ENCODE assay signal across 8 cellular contexts in genomic region chr7:128136215-128136597, GRCh38.
A peak's percentile ranks its signal among the peaks of the same experiment; 100 is the strongest.
DNase-seq lines count a peak whose midpoint lies in the region; ATAC-seq, FAIRE-seq and TF ChIP-seq lines count a peak whose summit lies in the region.

No MANE protein-coding gene starts in this region.

- H2BK120ac ChIP-seq in H1 (replicated peaks; ENCODE audit: low read depth, low read length) = no peak overlapping the region

- H2AK5ac ChIP-seq in H1 (ENCODE audit: low read depth, low read length) = no peak overlapping the region

- H3K9me3 ChIP-seq in Karpas-422 (ENCODE audit: low read length) = no peaks in the 10 kb centered on the region
- H3K9me3 ChIP-seq in H1 (ENCODE audit: insufficient read depth in 2 of 2, low read depth in 1 of 2, low read length in 1 of 2) = peaks cover 0 to 3% of the 10 kb centered on the region in 2 experiments; a peak in 1 of 4 replicates

- H3K4me3 ChIP-seq in GM12865 (ENCODE audit: low read depth, low read length) (peak overlapping the region; percentile 46), Karpas-422 (ENCODE audit: low read length) (peak overlapping the region; percentile 78), H1 (ENCODE audit: extremely low read depth in 1 of 4, insufficient read depth in 2 of 4, low read depth in 3 of 4, low read length in 4 of 4) (peak overlapping the region; percentile 48 to 82 (median 58))

- peaks cover 9% of the 10 kb centered on the region; the same call in 1 of the 2 replicates for H3K23me2 ChIP-seq in H1 (ENCODE audit: low read depth, low read length)

- H3K27ac Mint-ChIP-seq in nephron progenitor cell = no peak overlapping the region

- no peak overlapping the region for H2BK12ac ChIP-seq in H1 (ENCODE audit: low read depth, low read length)

- H3K79me2 ChIP-seq in Karpas-422 (ENCODE audit: low read length) (no peaks in the 10 kb centered on the region), H1 (ENCODE audit: control insufficient read depth in 1 of 2, insufficient read depth in 2 of 2, low read length in 2 of 2) (no peaks in the 10 kb centered on the region)

- no peak overlapping the region for H4K5ac ChIP-seq in H1 (ENCODE audit: insufficient read length, low read depth, low read length)

- H3K27ac ChIP-seq in Karpas-422 (ENCODE audit: low read length) (no peak overlapping the region), H1 (ENCODE audit: low read depth, low read length) (no peak overlapping the region)

- H3K4me3 Mint-ChIP-seq in nephron progenitor cell = peak overlapping the region; percentile 82

- H4K8ac ChIP-seq in H1 (ENCODE audit: extremely low read depth, insufficient read depth, low read length) = no peak overlapping the region; the same call in 1 of the 2 replicates

- H3K9ac ChIP-seq in Karpas-422 (ENCODE audit: low read length) = peak overlapping the region; percentile 75
- H3K9ac ChIP-seq in H1 (replicated peaks in 1 of 4; ENCODE audit: extremely low read depth in 1 of 4, low read depth in 3 of 4, low read length in 3 of 4) = peak overlapping the region in 1 of 4 experiments; percentile 24; a peak in 2 of 7 replicates

- H2BK5ac ChIP-seq in H1 (ENCODE audit: low read depth, low read length) = peak overlapping the region; percentile 35; the same call in 1 of the 2 replicates

- no peaks in the 10 kb centered on the region for H3K79me1 ChIP-seq in H1 (ENCODE audit: low read depth, low read length)

- no peak overlapping the region for H3K4ac ChIP-seq in H1 (replicated peaks; ENCODE audit: insufficient read length, low read depth, low read length)

- H3K4me1 ChIP-seq in Karpas-422 (ENCODE audit: low read length) (peaks cover 14% of the 10 kb centered on the region), H1 (replicated peaks in 1 of 4; ENCODE audit: control insufficient read depth in 3 of 4, insufficient read depth in 4 of 4, low read length in 3 of 4) (peaks cover 0 to 4% (median 2%) of the 10 kb centered on the region in 4 experiments; a peak in 2 of 7 replicates)

- no peak for TF ChIP-seq CTCF in GM12865 (IDR thresholded peaks at IDR 0.05; ENCODE audit: insufficient read depth, low read depth, low read length, missing control alignments)
- no peak for TF ChIP-seq CTCF in H1 (IDR thresholded peaks at IDR 0.05; ENCODE audit: control extremely low read depth in 1 of 3, insufficient read depth in 1 of 3, low read depth in 1 of 3, low read length in 3 of 3)
- TF ChIP-seq CTCF in nephron progenitor cell (IDR thresholded peaks at IDR 0.05) = no peak

- peaks cover 27% of the 10 kb centered on the region for H3K27me3 Mint-ChIP-seq in nephron progenitor cell (ENCODE audit: low read depth, poor library complexity)

- H3K23ac ChIP-seq in H1 (ENCODE audit: insufficient read length) = no peak overlapping the region

- TF ChIP-seq RAD21 in H1 (IDR thresholded peaks at IDR 0.05 in 1 of 2, conservative IDR thresholded peaks at IDR 0.05 in 1 of 2; ENCODE audit: low read depth in 2 of 2, low read length in 2 of 2) = no peak

- H3K36me3 ChIP-seq in Karpas-422 (ENCODE audit: insufficient read depth, low read length) = no peaks in the 10 kb centered on the region
- no peaks in the 10 kb centered on the region for H3K36me3 ChIP-seq in H1 (ENCODE audit: control insufficient read depth in 2 of 4, insufficient read depth in 4 of 4, low read length in 3 of 4)

- 5% methylated on average over 22 of the region's 22 CpGs; no CpG with 5 or more reads in 1 of the 2 experiments for WGBS in H1 (ENCODE audit: extremely low coverage in 1 of 2, insufficient coverage in 1 of 2, insufficient read length in 1 of 2, insufficient replicate concordance in 2 of 2, low coverage in 1 of 2, low lambda C conversion rate in 2 of 2, missing lambda C conversion rate in 1 of 2), 2 experiments

- H3K18ac ChIP-seq in H1 (ENCODE audit: extremely low read depth, low read length) = no peak overlapping the region; the same call in 1 of the 2 replicates

- no peak for TF ChIP-seq POLR2A in H1 (IDR thresholded peaks at IDR 0.05; ENCODE audit: control extremely low read depth in 1 of 2, low read depth in 2 of 2, low read length in 2 of 2)

- peaks cover 8% of the 10 kb centered on the region for H3K36me3 Mint-ChIP-seq in nephron progenitor cell (ENCODE audit: low read depth)

- DNase-seq in GM12865 (ENCODE audit: low read depth) (no peak), Karpas-422 (no peak), H1 (ENCODE audit: low read depth in 1 of 2, low spot score in 2 of 2) (peak in 1 of 2 experiments; percentile 75), nephron progenitor cell (peak; percentile 48)
- no peak for DNase-seq in activated effector memory CD4-positive, alpha-beta T cell treated with anti-CD3 and anti-CD28 coated beads, Interleukin-2, amount 50 U/mL, for 16 hours
- no peak for DNase-seq in activated CD4-positive, alpha-beta T cell treated with anti-CD3 and anti-CD28 coated beads, Interleukin-2, amount 50 U/mL, for 4 hours

- H4K20me1 ChIP-seq in Karpas-422 (ENCODE audit: insufficient read depth, low read depth, low read length) (no peaks in the 10 kb centered on the region), H1 (replicated peaks in 1 of 2; ENCODE audit: control insufficient read depth in 1 of 2, insufficient read depth in 2 of 2, low read length in 2 of 2) (no peaks in the 10 kb centered on the region)

- POLR2A ChIA-PET in H1 (lab: Charles Lee; ENCODE audit: partially characterized antibody) = interaction anchor here (0.7 to 1.9 kb wide), 6 partner anchors 12 to 74 kb away, joined by 3 to 5 read pairs (median 4); no protein-coding TSS in a partner anchor

- H3K4me2 ChIP-seq in Karpas-422 (ENCODE audit: low read depth, low read length, poor library complexity, severe bottlenecking) = peak overlapping the region; percentile 99
- H3K4me2 ChIP-seq in H1 (ENCODE audit: insufficient read depth in 1 of 2, low read depth in 2 of 2, low read length in 2 of 2) = peak overlapping the region; percentile 68 to 86

- ATAC-seq in GM21619 (IDR thresholded peaks at IDR 0.05; ENCODE audit: unreplicated experiment) = no peak
- ATAC-seq in HG03571 (IDR thresholded peaks at IDR 0.05; ENCODE audit: unreplicated experiment) = no peak

- CTCF ChIA-PET in H1 (lab: Charles Lee; ENCODE audit: partially characterized antibody) = interaction anchor here (0.8 to 14.8 kb wide), 34 partner anchors 9 to 422 kb away, joined by 3 to 347 read pairs (median 5); no protein-coding TSS in a partner anchor

- TF ChIP-seq EP300 in H1 (IDR thresholded peaks at IDR 0.05; ENCODE audit: borderline replicate concordance in 1 of 2, low read depth in 2 of 2, low read length in 2 of 2) = no peak

- no peak overlapping the region for H2BK15ac ChIP-seq in H1 (ENCODE audit: low read length)

- H3K27me3 ChIP-seq in Karpas-422 (ENCODE audit: low read length) = no peaks in the 10 kb centered on the region
- peaks cover 10 to 38% (median 29%) of the 10 kb centered on the region in 4 experiments for H3K27me3 ChIP-seq in H1 (replicated peaks in 1 of 4; ENCODE audit: control insufficient read depth in 3 of 4, extremely low read depth in 1 of 4, insufficient read depth in 3 of 4, low read length in 3 of 4)

- H3K56ac ChIP-seq in H1 (replicated peaks; ENCODE audit: insufficient read length, low read depth, low read length) = no peak overlapping the region

- H3K9me3 Mint-ChIP-seq in nephron progenitor cell = peaks cover 29% of the 10 kb centered on the region

- no peak overlapping the region for H3K14ac ChIP-seq in H1 (ENCODE audit: insufficient read length)

- H2AFZ ChIP-seq in Karpas-422 (ENCODE audit: low read length) (peak overlapping the region; percentile 99; the same call in 1 of the 2 replicates), H1 (ENCODE audit: low read length) (peak overlapping the region; percentile 84; the same call in 1 of the 2 replicates)

- no peak overlapping the region for H4K91ac ChIP-seq in H1 (replicated peaks; ENCODE audit: insufficient read length, low read length)

- H3K4me1 Mint-ChIP-seq in nephron progenitor cell = peaks cover 16% of the 10 kb centered on the region

- FAIRE-seq in H1 (lab: Jason Lieb, UNC) = no peak

- H2BK20ac ChIP-seq in H1 (ENCODE audit: low read length) = no peak overlapping the region

- H3K9me2 ChIP-seq in Karpas-422 (replicated peaks; ENCODE audit: insufficient read depth, low read length) = no peaks in the 10 kb centered on the region

TF ChIP-seq in H1, 55 proteins besides CTCF, POLR2A, EP300 and RAD21:
- 0 out of 2 replicates have a peak, but pooled peaks have one; percentile 8 for TF ChIP-seq E2F6 (IDR thresholded peaks at IDR 0.05)
- TF ChIP-seq KDM4A (IDR thresholded peaks at IDR 0.05; ENCODE audit: low read depth, low read length, severe bottlenecking) = no peak
- TF ChIP-seq RBBP5 (IDR thresholded peaks at IDR 0.05; ENCODE audit: borderline replicate concordance, low read depth, low read length) = 0 out of 2 replicates have a peak, but pooled peaks have one; percentile 51
